In genomic region chr2:67709835-67710234, GRCh38 we compare ENCODE assay signal across 28 cellular contexts.
"Had no signal": no experiment of that assay in that cellular context is flagged by ENCODE, and none has a peak within 500 bp of the region (broad histone marks: within the 10 kb centered on the region; RNA-seq: fewer than 3 reads in every experiment).

No MANE protein-coding gene starts in this region.

- H3K4me1 ChIP-seq: left ventricle myocardium inferior, neural progenitor cell, stomach, testis, tibial artery, upper lobe of right lung had no signal

- H3K9me3 ChIP-seq: left ventricle myocardium inferior, neutrophil, stomach, testis, tibial artery, upper lobe of right lung had no signal

- H3K4me2 ChIP-seq: neural progenitor cell had no signal

- ATAC-seq: natural killer cell; right cardiac atrium; sciatic nerve; stimulated activated naive B cell treated with anti-CD40 and anti-IgM and Interleukin-4, amounts not matched to agents 10 μg/mL and 1 μg/mL and 100 μg/mL, for 72 hours; stimulated activated naive CD8-positive, alpha-beta T cell treated with anti-CD3 and anti-CD28 coated beads, Interleukin-15, Interleukin-2, amounts not matched to agents 100 U/mL and 50 U/mL, for 24 hours; upper lobe of right lung had no signal

- H3K9ac ChIP-seq: neural progenitor cell, parathyroid adenoma had no signal

- H3K79me2 ChIP-seq: parathyroid adenoma had no signal

- H3K36me3 ChIP-seq: left ventricle myocardium inferior, neural progenitor cell, neutrophil, stomach, tibial artery, upper lobe of right lung had no signal

- H2AFZ ChIP-seq: neural progenitor cell had no signal

- H3K27me3 ChIP-seq: neural progenitor cell, neutrophil, stomach, testis, tibial artery, upper lobe of right lung had no signal

- H3K27ac ChIP-seq: left ventricle myocardium inferior, neural progenitor cell, neutrophil, parathyroid adenoma, skin epidermis, stomach, testis, tibial artery, upper lobe of right lung had no signal

- DNase-seq: hippocampal formation; immature natural killer cell; kidney; left ventricle myocardium inferior; mesendoderm; naive B cell; natural killer cell; nephron progenitor cell; occipital lobe; retina; right cardiac atrium; stimulated activated CD4-positive, alpha-beta T cell treated with anti-CD3 and anti-CD28 coated beads, Interleukin-12 subunit alpha, Interleukin-12 subunit beta, amount 100 ng/mL, for 4 hours; stimulated activated CD4-positive, alpha-beta T cell treated with anti-CD3 and anti-CD28 coated beads, Interleukin-15, amount 100 ng/mL, for 24 hours; stimulated activated CD4-positive, alpha-beta T cell treated with anti-CD3 and anti-CD28 coated beads, Interleukin-2, amount 100 ng/mL, for 24 hours; stimulated activated CD4-positive, alpha-beta T cell treated with anti-CD3 and anti-CD28 coated beads, Interleukin-4, amount 100 ng/mL, for 1 hour; stimulated activated naive B cell treated with anti-CD40 and anti-IgM and Interleukin-4, amounts not matched to agents 10 μg/mL and 1 μg/mL and 100 μg/mL, for 72 hours; stimulated activated naive CD8-positive, alpha-beta T cell treated with anti-CD3 and anti-CD28 coated beads, Interleukin-15, Interleukin-2, amounts not matched to agents 100 U/mL and 50 U/mL, for 24 hours; stomach; testis; tibial artery; trophoblast cell; upper lobe of right lung had no signal

- H3K4me3 ChIP-seq: left ventricle myocardium inferior, lung, neural progenitor cell, skin epidermis, stomach, testis, tibial artery, upper lobe of right lung had no signal
